Comparison of ENCODE assay signal across 8 cellular contexts in the genomic region with DNA sequence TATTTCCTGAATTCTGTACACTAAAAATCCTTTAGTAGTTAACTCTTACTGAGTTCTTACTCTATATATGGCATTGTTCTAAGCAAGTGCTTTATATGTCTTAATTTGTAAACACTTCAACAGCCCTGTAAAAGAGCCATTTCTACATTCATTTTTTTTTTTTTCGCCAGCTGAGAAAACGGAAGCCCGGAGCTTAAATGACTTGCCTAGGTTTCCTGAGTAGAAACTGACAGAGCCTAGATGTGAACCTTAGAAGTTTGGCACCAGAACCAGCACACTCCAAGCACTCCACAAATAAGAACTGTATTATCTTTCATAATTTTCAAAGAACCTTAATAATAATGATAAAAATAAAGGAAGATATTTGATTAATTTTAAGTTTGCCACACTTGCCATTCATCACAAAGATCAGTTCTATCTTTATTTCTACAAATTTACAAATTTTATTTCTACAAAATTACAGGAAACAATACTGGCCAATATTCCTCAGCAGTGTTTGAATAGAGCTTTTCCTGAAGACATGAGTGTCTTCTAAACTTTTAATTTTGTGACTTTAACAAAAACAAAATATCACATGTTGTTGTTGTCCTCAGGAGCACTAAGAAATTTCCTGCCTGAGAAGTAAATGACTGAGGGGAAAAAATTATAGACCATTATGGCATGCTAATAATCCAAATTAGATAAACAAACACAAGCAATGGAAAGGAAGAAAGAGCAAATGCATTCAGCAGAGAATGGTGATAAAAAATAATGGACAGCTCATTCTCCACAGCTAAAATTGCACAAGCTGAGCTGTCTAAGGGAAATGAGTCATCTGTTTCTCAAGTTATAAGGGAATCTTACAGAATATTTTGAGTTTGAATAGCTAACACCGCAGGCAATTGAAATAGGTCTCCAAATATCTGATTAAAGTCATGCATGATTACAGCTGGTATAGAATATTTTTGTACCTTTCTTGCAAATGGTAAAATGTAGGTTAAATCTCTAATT.
A peak's percentile ranks its signal among the peaks of the same experiment; 100 is the strongest.
DNase-seq lines count a peak whose midpoint lies in the region; ATAC-seq, FAIRE-seq and TF ChIP-seq lines count a peak whose summit lies in the region.

No MANE protein-coding gene starts in this region.

- in situ Hi-C loops in gastrocnemius medialis (cut with MboI; ENCODE audit: low sequenced_read_pairs in 4 of 4): no loop called here

- H3K27me3 ChIP-seq in gastrocnemius medialis: no peaks in the 10 kb centered on the region

- no peaks in the 10 kb centered on the region for H3K9me3 ChIP-seq in gastrocnemius medialis

- DNase-seq in DMS153 (lab: John Stamatoyannopoulos, UW) (peak; percentile 23), NCI-H460 (ENCODE audit: extremely low read depth, low read depth) (peak; percentile 59), gastrocnemius medialis (no peak), posterior cingulate gyrus (no peak)
- DNase-seq in NK-92 treated with Interleukin-12 subunit alpha and Interleukin-12 subunit beta, amount 100 ng/mL, for 24 hours (lab: John Stamatoyannopoulos, UW): no peak
- no peak for DNase-seq in stimulated activated CD4-positive, alpha-beta T cell treated with anti-CD3 and anti-CD28 coated beads, Interleukin-2, amount 100 ng/mL, for 48 hours

- peak overlapping the region in 1 of 4 donors; percentile 24 for H3K27ac ChIP-seq in gastrocnemius medialis

- ATAC-seq in GM21447 (IDR thresholded peaks at IDR 0.05; ENCODE audit: unreplicated experiment) (peak; percentile 44), gastrocnemius medialis (peak; percentile 68 to 87)

- no peak for TF ChIP-seq CTCF in gastrocnemius medialis (IDR thresholded peaks at IDR 0.05 in 4 of 5, conservative IDR thresholded peaks at IDR 0.05 in 1 of 5)

- no peak overlapping the region for H3K4me3 ChIP-seq in gastrocnemius medialis

- intact Hi-C loops in gastrocnemius medialis (cut with DNase I; ENCODE audit: low total_unique reads): no loop called here
- intact Hi-C loops in posterior cingulate gyrus (cut with DNase I): no loop called here

- no peak for TF ChIP-seq POLR2A in gastrocnemius medialis (IDR thresholded peaks at IDR 0.05)

- peak; percentile 39 for FAIRE-seq in endometrium (lab: Jason Lieb, UNC)

- peaks cover 10 to 12% of the 10 kb centered on the region in 2 donors for H3K4me1 ChIP-seq in gastrocnemius medialis

- H3K36me3 ChIP-seq in gastrocnemius medialis: peaks cover 0 to 3% of the 10 kb centered on the region in 2 donors

Comparison
In these comparisons a context has a peak if more than half of its experiments do, and no peak if none do; other contexts are left out.
1. DNase-seq: peak in DMS153 (single experiment) and NCI-H460 (single experiment); none in gastrocnemius medialis (0 of 2), NK-92 treated with Interleukin-12 subunit alpha and Interleukin-12 subunit beta, amount 100 ng/mL, for 24 hours (single experiment), stimulated activated CD4-positive, alpha-beta T cell treated with anti-CD3 and anti-CD28 coated beads, Interleukin-2, amount 100 ng/mL, for 48 hours (0 of 2) and posterior cingulate gyrus (0 of 10).